8 cellular contexts compared by ENCODE assay signal in the genomic region with DNA sequence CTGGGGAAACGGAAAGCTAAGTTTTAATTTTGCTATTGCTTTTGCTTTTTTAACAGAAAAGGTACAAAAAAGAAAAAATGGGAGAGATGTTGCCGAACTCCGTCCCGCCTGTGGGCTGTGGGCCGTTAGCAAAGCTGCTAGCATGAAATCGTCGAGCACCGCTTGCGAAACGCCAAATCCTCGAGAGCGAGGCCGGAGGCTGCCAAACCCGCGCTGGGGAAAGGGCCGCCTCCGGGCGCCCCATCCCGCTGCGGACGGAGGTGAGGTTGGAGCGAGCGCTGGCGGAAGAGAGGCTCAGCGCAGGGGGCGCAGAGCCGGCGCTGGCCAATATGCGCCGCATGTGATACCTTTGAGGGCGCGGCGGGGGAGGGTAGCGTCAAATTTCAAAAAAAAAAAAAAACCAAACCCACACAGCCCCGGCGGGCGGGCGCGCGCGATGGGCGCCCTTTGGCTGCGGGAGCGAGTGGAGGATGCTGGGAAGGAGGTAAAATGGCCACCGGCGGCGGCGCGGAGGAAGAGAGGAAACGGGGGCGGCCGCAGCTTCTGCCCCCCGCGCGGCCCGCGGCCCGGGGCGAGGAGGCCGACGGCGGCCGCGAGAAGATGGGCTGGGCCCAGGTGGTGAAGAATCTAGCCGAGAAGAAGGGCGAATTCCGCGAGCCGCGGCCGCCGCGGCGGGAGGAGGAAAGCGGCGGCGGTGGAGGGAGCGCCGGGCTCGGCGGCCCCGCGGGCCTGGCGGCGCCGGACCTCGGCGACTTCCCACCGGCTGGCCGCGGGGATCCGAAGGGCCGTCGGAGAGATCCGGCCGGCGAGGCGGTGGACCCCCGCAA. TPM values are rescaled to one million over a fixed set of nuclear protein-coding genes. Genes with fewer than 3 reads are reported as not detected.
A peak's percentile ranks its signal among the peaks of the same experiment; 100 is the strongest.
DNase-seq lines count a peak whose midpoint lies in the region; ATAC-seq and TF ChIP-seq lines count a peak whose summit lies in the region.

A gene with protein sequence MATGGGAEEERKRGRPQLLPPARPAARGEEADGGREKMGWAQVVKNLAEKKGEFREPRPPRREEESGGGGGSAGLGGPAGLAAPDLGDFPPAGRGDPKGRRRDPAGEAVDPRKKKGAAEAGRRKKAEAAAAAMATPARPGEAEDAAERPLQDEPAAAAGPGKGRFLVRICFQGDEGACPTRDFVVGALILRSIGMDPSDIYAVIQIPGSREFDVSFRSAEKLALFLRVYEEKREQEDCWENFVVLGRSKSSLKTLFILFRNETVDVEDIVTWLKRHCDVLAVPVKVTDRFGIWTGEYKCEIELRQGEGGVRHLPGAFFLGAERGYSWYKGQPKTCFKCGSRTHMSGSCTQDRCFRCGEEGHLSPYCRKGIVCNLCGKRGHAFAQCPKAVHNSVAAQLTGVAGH (plus strand): TSS at position 473 of the 827 bp plus-strand sequence. CDS start 17 bp downstream, at position 490.

- H3K27me3 ChIP-seq in WERI-Rb-1 (ENCODE audit: insufficient read depth, low read depth, severe bottlenecking) (no peaks in the 10 kb centered on the region), breast epithelium (no peaks in the 10 kb centered on the region), smooth muscle cell (ENCODE audit: low read depth) (no peaks in the 10 kb centered on the region)

- peak within 1 kb of the TSS; percentile 15 for H2AFZ ChIP-seq in smooth muscle cell (ENCODE audit: low read depth)

- peak within 1 kb of the TSS; percentile 94 for H3K4me2 ChIP-seq in smooth muscle cell

- intact Hi-C loops in breast epithelium (cut with DNase I; ENCODE audit: low total_unique reads) = no loop called here

- H3K4me1 ChIP-seq in breast epithelium = peaks cover 4 to 25% of the 10 kb centered on the region in 2 donors
- H3K4me1 ChIP-seq in smooth muscle cell (ENCODE audit: low read depth) = peaks cover 34% of the 10 kb centered on the region

- peaks cover 19% of the 10 kb centered on the region for H3K36me3 ChIP-seq in WERI-Rb-1
- no peaks in the 10 kb centered on the region for H3K36me3 ChIP-seq in breast epithelium
- H3K36me3 ChIP-seq in smooth muscle cell (ENCODE audit: low read depth) = no peaks in the 10 kb centered on the region

- H3K27ac ChIP-seq in WERI-Rb-1 = peak within 1 kb of the TSS; percentile 96
- H3K27ac ChIP-seq in breast epithelium = peak within 1 kb of the TSS; percentile 98 to 99
- peak within 1 kb of the TSS; percentile 93 for H3K27ac ChIP-seq in smooth muscle cell (ENCODE audit: low read depth)

- H3F3A ChIP-seq in smooth muscle cell (ENCODE audit: low read depth) = peaks cover 17% of the 10 kb centered on the region

- H4K20me1 ChIP-seq in smooth muscle cell (ENCODE audit: low read depth) = peaks cover 38% of the 10 kb centered on the region

- TF ChIP-seq CTCF in WERI-Rb-1 (IDR thresholded peaks at IDR 0.05; ENCODE audit: low read depth, low read length) (no peak), breast epithelium (IDR thresholded peaks at IDR 0.05) (peak in 2 of 3 donors; percentile 6 to 12), smooth muscle cell (IDR thresholded peaks at IDR 0.05; ENCODE audit: borderline replicate concordance, insufficient read depth, poor library complexity, severe bottlenecking) (no peak)

- ATAC-seq in GM18868 (IDR thresholded peaks at IDR 0.05; ENCODE audit: unreplicated experiment) = peak; percentile 81
- ATAC-seq in HG03108 (IDR thresholded peaks at IDR 0.05; ENCODE audit: unreplicated experiment) = peak; percentile 72

- H3K9ac ChIP-seq in smooth muscle cell (ENCODE audit: low read depth) = peak within 1 kb of the TSS; percentile 91

- H3K4me3 ChIP-seq in WERI-Rb-1 (ENCODE audit: low read depth, low read length) = peak within 1 kb of the TSS; percentile 65
- H3K4me3 ChIP-seq in breast epithelium = peak within 1 kb of the TSS; percentile 68 to 92 (median 89)
- H3K4me3 ChIP-seq in smooth muscle cell = peak within 1 kb of the TSS; percentile 89

- peaks cover 38% of the 10 kb centered on the region for H3K79me2 ChIP-seq in smooth muscle cell (ENCODE audit: low read depth)

- peak; percentile 84 for DNase-seq in AG08395 (ENCODE audit: low spot score)
- peak; percentile 93 for DNase-seq in NCI-H2171 treated with DMSO at 0.1 percent for 48 hours (lab: John Stamatoyannopoulos, UW)
- peak; percentile 87 for DNase-seq in WERI-Rb-1
- peak; percentile 79 to 82 for DNase-seq in breast epithelium (ENCODE audit: low spot score in 2 of 2)
- peak; percentile 90 for DNase-seq in iPS-NIHi11 (ENCODE audit: low spot score)
- DNase-seq in smooth muscle cell (lab: John Stamatoyannopoulos, UW; ENCODE audit: unreplicated experiment) = peak; percentile 75

- H3K9me3 ChIP-seq in WERI-Rb-1 (ENCODE audit: severe bottlenecking) (no peaks in the 10 kb centered on the region), breast epithelium (no peaks in the 10 kb centered on the region), smooth muscle cell (replicated peaks; ENCODE audit: low read depth) (no peaks in the 10 kb centered on the region)

- whole genome bisulfite sequencing in smooth muscle cell (ENCODE audit: low lambda C conversion rate) = 1% methylated on average over 89 of the region's 99 CpGs

- peak; percentile 42 for TF ChIP-seq POLR2A in breast epithelium (IDR thresholded peaks at IDR 0.05)

RNA-seq across cellular contexts. Expression of the gene that starts here (rescaled TPM):
- total RNA-seq in breast epithelium (10 to 100 TPM; 10.1 to 14.0 (median 11.5) TPM), smooth muscle cell (25.9 and 27.7 TPM in 2 replicates)
- polyA plus RNA-seq in smooth muscle cell = 26.2 and 32.4 TPM in 2 replicates

Comparison
In these comparisons a context has a peak if more than half of its experiments do, and no peak if none do; other contexts are left out.
1. Peak in every context shown above with its lines: DNase-seq, ATAC-seq, H3K4me3 ChIP-seq and H3K27ac ChIP-seq.
2. CTCF ChIP-seq: peak in breast epithelium (2 of 3); none in WERI-Rb-1 (single experiment) and smooth muscle cell (single experiment).